In genomic region chr17:71203953-71204352, GRCh38 we compare ENCODE assay signal across 1 cellular context.
TF ChIP-seq lines count a peak whose summit lies in the region.

No MANE protein-coding gene starts in this region.

TF ChIP-seq in SK-N-SH, 30 proteins besides CTCF, POLR2A, EP300 and RAD21 (continued from another document):
- TF ChIP-seq FOXJ3 (CRISPR knock-in tag; IDR thresholded peaks at IDR 0.05) (no peak), GABPA (IDR thresholded peaks at IDR 0.05; ENCODE audit: low read depth) (no peak), GATA2 (CRISPR knock-in tag; IDR thresholded peaks at IDR 0.05) (no peak)
TF ChIP-seq in SK-N-SH: peak in this region for 8.
